ENCODE assay signal across 8 cellular contexts in the genomic region with DNA sequence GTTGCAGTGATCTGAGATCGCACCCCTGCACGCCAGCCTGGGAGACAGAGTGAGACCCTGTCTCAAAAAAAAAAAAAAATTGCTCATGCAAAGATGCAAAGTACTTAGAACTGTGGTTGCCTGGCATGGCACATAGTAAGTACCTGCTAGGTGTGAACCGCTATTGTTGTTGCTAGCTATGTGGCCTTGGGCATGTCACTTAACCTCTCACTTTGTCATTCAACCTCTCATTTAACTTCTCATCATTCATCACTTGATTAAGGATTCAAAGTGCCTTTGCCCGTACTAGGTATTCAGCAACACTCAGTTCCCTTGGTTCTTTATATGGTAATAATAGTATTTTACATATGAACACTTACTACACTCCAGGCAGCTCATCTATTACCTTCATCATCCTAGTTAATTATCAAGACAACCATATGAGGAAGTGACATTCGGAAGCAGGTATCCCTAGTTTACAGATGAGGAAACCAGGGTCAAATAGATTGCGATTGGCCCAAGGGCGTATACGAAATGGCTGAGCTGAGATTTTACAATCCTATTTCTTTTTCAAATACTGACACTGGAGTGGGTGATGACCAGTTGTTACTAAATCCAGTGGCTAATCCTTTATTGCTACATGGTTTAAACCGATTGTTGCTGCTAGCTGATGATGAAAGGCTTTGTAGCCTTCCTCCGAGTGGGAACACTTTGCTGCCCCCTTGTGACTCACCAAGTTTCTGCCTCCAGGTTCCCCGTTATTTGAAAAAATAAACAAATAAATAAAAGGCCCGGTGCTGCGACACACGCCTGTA. TPM values are rescaled to one million over a fixed set of nuclear protein-coding genes. Genes with fewer than 3 reads are reported as not detected.
DNase-seq lines count a peak whose midpoint lies in the region; ATAC-seq, FAIRE-seq and TF ChIP-seq lines count a peak whose summit lies in the region.

No MANE protein-coding gene starts in this region.

- FAIRE-seq in pancreas (lab: Jason Lieb, UNC) (no peak), urothelium cell line (lab: Jason Lieb, UNC) (no peak)

- no peaks in the 10 kb centered on the region for H3K9me3 ChIP-seq in NT2/D1 (ENCODE audit: insufficient read depth, low read length)
- H3K9me3 ChIP-seq in pancreas, result no peaks in the 10 kb centered on the region

- peaks cover 3% of the 10 kb centered on the region for H3K4me1 ChIP-seq in NT2/D1 (ENCODE audit: insufficient read depth, insufficient read length)
- no peaks in the 10 kb centered on the region for H3K4me1 ChIP-seq in pancreas

- H3K27me3 ChIP-seq in NT2/D1 (ENCODE audit: insufficient read depth, insufficient read length) (no peaks in the 10 kb centered on the region), pancreas (peaks cover 0 to 4% (median 2%) of the 10 kb centered on the region in 4 donors)

- DNase-seq in EH (ENCODE audit: low read depth), result peak; percentile 65
- peak; percentile 51 for DNase-seq in NT2/D1 (ENCODE audit: low read depth, low spot score)
- DNase-seq in activated T-cell treated with anti-CD3 and anti-CD28 coated beads for 48 hours (ENCODE audit: low read depth), result peak; percentile 23
- DNase-seq in fibroblast of pulmonary artery (ENCODE audit: low read depth), result peak; percentile 83
- peak in 4 of 6 donors; percentile 11 to 56 (median 34) for DNase-seq in pancreas
- DNase-seq in urothelium cell line (ENCODE audit: low spot score), result peak; percentile 17

- H3K27ac ChIP-seq in pancreas, result no peak overlapping the region

- peak; percentile 60 for TF ChIP-seq CTCF in fibroblast of pulmonary artery (IDR thresholded peaks at IDR 0.05; ENCODE audit: low read length, missing control alignments)
- TF ChIP-seq CTCF in pancreas (IDR thresholded peaks at IDR 0.05), result peak; percentile 13 to 36 (median 34)

- H3K36me3 ChIP-seq in NT2/D1 (ENCODE audit: insufficient read depth, insufficient read length, low read length) (no peaks in the 10 kb centered on the region), pancreas (no peaks in the 10 kb centered on the region)

- ATAC-seq in HG02885 (IDR thresholded peaks at IDR 0.05; ENCODE audit: poor library complexity, unreplicated experiment) (peak; percentile 71), pancreas (peak; percentile 61 to 80 (median 78)), HG03460 (IDR thresholded peaks at IDR 0.05; ENCODE audit: unreplicated experiment) (no peak)

- no peak overlapping the region for H3K9ac ChIP-seq in NT2/D1 (ENCODE audit: insufficient read length, low read depth)

- intact Hi-C loops in pancreas (cut with DNase I), result loop anchor here in 1 of 3 donors (10.0 kb wide), 1 partner anchor 215 kb away; no protein-coding TSS in a partner anchor

- H3K4me3 ChIP-seq in NT2/D1 (ENCODE audit: insufficient read length, low read depth) (no peak overlapping the region), fibroblast of pulmonary artery (replicated peaks; ENCODE audit: low read depth, low read length) (no peak overlapping the region), pancreas (no peak overlapping the region)

- 20 to 36% methylated on average over 14 of the region's 14 CpGs for WGBS in pancreas, 2 donors

RNA-seq across cellular contexts. Expression of a gene that starts 28.8 kb away (rescaled TPM):
- total RNA-seq in pancreas, result 1 to 10 TPM in 1 of 6 donors, under 1 TPM in 4, not detected in 1; 0.16 to 1.3 (median 0.46) TPM
- polyA plus RNA-seq in pancreas, result under 1 TPM; 0.19 to 0.30 TPM

RNA-seq across cellular contexts. Expression of a gene that starts 36.6 kb away (rescaled TPM):
- total RNA-seq in pancreas, result 10 to 100 TPM in 1 of 6 donors, 1 to 10 TPM in 5; 1.5 to 10.2 (median 3.8) TPM
- 1 to 10 TPM; 2.4 to 4.3 TPM for polyA plus RNA-seq in pancreas

Comparison
In these comparisons a context has a peak if more than half of its experiments do, and no peak if none do; other contexts are left out.
1. DNase-seq: peak in every context shown above with its lines; median percentile 83 in fibroblast of pulmonary artery; 65 in EH; 51 in NT2/D1; 34 in pancreas; 23 in activated T-cell treated with anti-CD3 and anti-CD28 coated beads for 48 hours; 17 in urothelium cell line.